Comparison of ENCODE assay signal across 26 cellular contexts in the genomic region with DNA sequence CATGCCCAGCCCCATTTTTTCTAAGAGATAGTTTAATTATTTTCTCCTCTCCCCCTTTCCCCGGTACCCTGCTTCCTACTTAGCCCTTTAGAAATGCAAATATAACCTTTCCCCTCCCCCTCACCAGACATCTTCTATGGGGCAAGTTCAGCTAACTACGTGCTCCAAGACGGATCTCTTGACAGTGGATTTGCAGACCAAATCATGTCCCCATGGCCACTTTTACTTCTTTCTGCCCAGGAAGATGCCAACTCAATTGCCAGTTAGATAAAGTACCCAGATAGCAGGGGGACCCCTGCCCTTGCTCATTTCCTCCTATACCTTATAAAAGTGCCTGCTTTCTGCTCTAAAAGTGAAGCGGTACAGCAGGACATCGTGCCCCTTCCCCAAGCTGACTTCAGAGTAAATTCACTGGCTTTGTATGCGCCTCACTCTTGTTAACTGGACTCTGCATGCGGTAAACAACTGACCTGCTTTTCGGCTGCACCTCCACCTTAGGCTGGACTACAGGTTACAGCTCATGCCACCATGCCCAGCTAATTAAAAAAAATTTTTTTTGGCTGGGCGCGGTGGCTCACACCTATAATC. TPM values are rescaled to one million over a fixed set of nuclear protein-coding genes. Genes with fewer than 3 reads are reported as not detected.
DNase-seq lines count a peak whose midpoint lies in the region; ATAC-seq, FAIRE-seq and TF ChIP-seq lines count a peak whose summit lies in the region.
"Had no signal": no experiment of that assay in that cellular context is flagged by ENCODE, and none has a peak within 500 bp of the region (broad histone marks: within the 10 kb centered on the region; RNA-seq: fewer than 3 reads in every experiment).

No MANE protein-coding gene starts in this region.

- H3K4me3 ChIP-seq in GM23338, result peak overlapping the region; percentile 42
- H3K4me3 ChIP-seq in iPS DF 6.9 (ENCODE audit: low read length), result no peak overlapping the region
- H3K4me3 ChIP-seq in dorsolateral prefrontal cortex, result no peak overlapping the region
- H3K4me3 ChIP-seq: GM23248, MG63 had no signal

- ATAC-seq in GM23338 (peak; percentile 87), T-helper 17 cell (no peak)

- FAIRE-seq in RCC 7860 (lab: Jason Lieb, UNC), result no peak
- FAIRE-seq: GM12891, GM19239 had no signal

- H3K4me1 ChIP-seq in GM23338 (ENCODE audit: insufficient read depth), result peaks cover 67% of the 10 kb centered on the region
- peaks cover 3% of the 10 kb centered on the region; the same call in 1 of the 2 replicates for H3K4me1 ChIP-seq in iPS DF 6.9 (ENCODE audit: control insufficient read depth, insufficient read depth, low read length)

- WGBS in iPS DF 6.9 (ENCODE audit: insufficient coverage, insufficient read length), result no CpG with 5 or more reads among the region's 10 CpGs

- DNase-seq in GM23338 (ENCODE audit: low spot score) (peak; percentile 87), T-helper 17 cell (no peak), iPS DF 6.9 (ENCODE audit: low read depth, low spot score) (peak; percentile 37), RCC 7860 (ENCODE audit: low spot score) (no peak), hypothalamus (lab: John Stamatoyannopoulos, UW) (no peak), dorsolateral prefrontal cortex (no peak)
- DNase-seq in NK-92 treated with Interleukin-12 subunit alpha and Interleukin-12 subunit beta, amount 100 ng/mL, for 24 hours (lab: John Stamatoyannopoulos, UW), result no peak
- DNase-seq: CD4-positive, CD25-positive, alpha-beta regulatory T cell; COR-L47; DMS 273 treated with DMSO at 0.1 percent for 48 hours; GM23248; Kasumi-1; NCI-H1105; NCI-H1694; NCI-H2081 treated with DMSO at 0.1 percent for 48 hours; NCI-H510A treated with DMSO at 0.1 percent for 48 hours; NCI-H774; RPMI8226; SHP77 treated with DMSO at 0.1 percent for 48 hours; SK-N-SH had no signal

- intact Hi-C loops in dorsolateral prefrontal cortex (cut with DNase I), result no loop called here

- H3K27ac Mint-ChIP-seq in GM23338 (peak overlapping the region; percentile 85), T-helper 17 cell (peak overlapping the region; percentile 67), nephron (peak overlapping the region in 2 of 3 experiments; percentile 20 to 61)
- H3K27ac Mint-ChIP-seq: B cell, IgD-negative memory B cell had no signal

- peaks cover 90% of the 10 kb centered on the region for H3K79me2 ChIP-seq in GM23338 (replicated peaks; ENCODE audit: insufficient read depth)

- H3K9me2 ChIP-seq in GM23338 (ENCODE audit: insufficient read depth), result no peaks in the 10 kb centered on the region
- H3K9me2 ChIP-seq: SK-N-SH had no signal

- H3K27ac ChIP-seq in GM23338 (ENCODE audit: low read depth) (peak overlapping the region; percentile 89), iPS DF 6.9 (ENCODE audit: low read length) (peak overlapping the region; percentile 50), dorsolateral prefrontal cortex (no peak overlapping the region)
- H3K27ac ChIP-seq: GM23248 had no signal

- no peaks in the 10 kb centered on the region for H3K27me3 ChIP-seq in GM23338 (ENCODE audit: insufficient read depth)
- no peaks in the 10 kb centered on the region for H3K27me3 ChIP-seq in iPS DF 6.9 (ENCODE audit: control insufficient read depth, insufficient read depth, low read length)
- no peaks in the 10 kb centered on the region for H3K27me3 ChIP-seq in dorsolateral prefrontal cortex
- H3K27me3 ChIP-seq: MG63 had no signal

- peak overlapping the region; percentile 59 for H3K4me3 Mint-ChIP-seq in GM23338
- H3K4me3 Mint-ChIP-seq in T-helper 17 cell, result no peak overlapping the region
- no peak overlapping the region for H3K4me3 Mint-ChIP-seq in nephron
- H3K4me3 Mint-ChIP-seq: B cell; CD4-positive, CD25-positive, alpha-beta regulatory T cell; IgD-negative memory B cell had no signal

- TF ChIP-seq CTCF in GM23338 (conservative IDR thresholded peaks at IDR 0.05; ENCODE audit: low read depth in 2 of 2) (no peak), nephron (IDR thresholded peaks at IDR 0.05; ENCODE audit: unreplicated experiment in 3 of 3) (no peak), dorsolateral prefrontal cortex (IDR thresholded peaks at IDR 0.05 in 54 of 56, conservative IDR thresholded peaks at IDR 0.05 in 2 of 56; ENCODE audit: low read depth in 1 of 56, partially characterized antibody in 56 of 56) (no peak)

- H3K4me1 Mint-ChIP-seq in GM23338 (peaks cover 44% of the 10 kb centered on the region), T-helper 17 cell (peaks cover 14% of the 10 kb centered on the region), nephron (peaks cover 4% of the 10 kb centered on the region)

- H3K27me3 Mint-ChIP-seq in GM23338 (ENCODE audit: insufficient read depth, low read depth, poor library complexity) (peaks cover 11% of the 10 kb centered on the region), T-helper 17 cell (no peaks in the 10 kb centered on the region), nephron (ENCODE audit: low read depth) (no peaks in the 10 kb centered on the region)
- H3K27me3 Mint-ChIP-seq: B cell; CD4-positive, CD25-positive, alpha-beta regulatory T cell; IgD-negative memory B cell had no signal

- peaks cover 9% of the 10 kb centered on the region for H4K20me1 ChIP-seq in GM23338 (replicated peaks; ENCODE audit: insufficient read depth)

- peak overlapping the region; percentile 72 for H3K4me2 ChIP-seq in GM23338
- H3K4me2 ChIP-seq: SK-N-SH had no signal

- H3K36me3 ChIP-seq in GM23338 (ENCODE audit: insufficient read depth) (no peaks in the 10 kb centered on the region), iPS DF 6.9 (ENCODE audit: control insufficient read depth, insufficient read depth, low read length) (peaks cover 7% of the 10 kb centered on the region; the same call in 1 of the 2 replicates)

- no peaks in the 10 kb centered on the region for H3K9me3 ChIP-seq in T-helper 17 cell (ENCODE audit: control insufficient read depth, low read length, poor library complexity, severe bottlenecking)
- H3K9me3 ChIP-seq in iPS DF 6.9 (ENCODE audit: control insufficient read depth, insufficient read depth, low read length), result no peaks in the 10 kb centered on the region
- H3K9me3 ChIP-seq: MG63, SK-N-SH had no signal

- no peak overlapping the region for H2AFZ ChIP-seq in GM23338
- H2AFZ ChIP-seq: GM23248 had no signal

- H3K9me3 Mint-ChIP-seq in GM23338 (no peaks in the 10 kb centered on the region), nephron (no peaks in the 10 kb centered on the region)
- H3K9me3 Mint-ChIP-seq: CD4-positive, CD25-positive, alpha-beta regulatory T cell; IgD-negative memory B cell had no signal

- H3K36me3 Mint-ChIP-seq in GM23338 (ENCODE audit: low read depth) (peaks cover 12% of the 10 kb centered on the region; the same call in 2 of the 3 replicates), T-helper 17 cell (ENCODE audit: low read depth) (peaks cover under 1% of the 10 kb centered on the region), nephron (ENCODE audit: low read depth) (peaks cover 7% of the 10 kb centered on the region)
- H3K36me3 Mint-ChIP-seq: IgD-negative memory B cell had no signal

- peaks cover 14% of the 10 kb centered on the region for H3F3A ChIP-seq in GM23338 (replicated peaks; ENCODE audit: low read depth)

TF ChIP-seq in GM23338, 12 proteins besides CTCF, POLR2A, EP300 and RAD21:
- TF ChIP-seq, protein P1, sequence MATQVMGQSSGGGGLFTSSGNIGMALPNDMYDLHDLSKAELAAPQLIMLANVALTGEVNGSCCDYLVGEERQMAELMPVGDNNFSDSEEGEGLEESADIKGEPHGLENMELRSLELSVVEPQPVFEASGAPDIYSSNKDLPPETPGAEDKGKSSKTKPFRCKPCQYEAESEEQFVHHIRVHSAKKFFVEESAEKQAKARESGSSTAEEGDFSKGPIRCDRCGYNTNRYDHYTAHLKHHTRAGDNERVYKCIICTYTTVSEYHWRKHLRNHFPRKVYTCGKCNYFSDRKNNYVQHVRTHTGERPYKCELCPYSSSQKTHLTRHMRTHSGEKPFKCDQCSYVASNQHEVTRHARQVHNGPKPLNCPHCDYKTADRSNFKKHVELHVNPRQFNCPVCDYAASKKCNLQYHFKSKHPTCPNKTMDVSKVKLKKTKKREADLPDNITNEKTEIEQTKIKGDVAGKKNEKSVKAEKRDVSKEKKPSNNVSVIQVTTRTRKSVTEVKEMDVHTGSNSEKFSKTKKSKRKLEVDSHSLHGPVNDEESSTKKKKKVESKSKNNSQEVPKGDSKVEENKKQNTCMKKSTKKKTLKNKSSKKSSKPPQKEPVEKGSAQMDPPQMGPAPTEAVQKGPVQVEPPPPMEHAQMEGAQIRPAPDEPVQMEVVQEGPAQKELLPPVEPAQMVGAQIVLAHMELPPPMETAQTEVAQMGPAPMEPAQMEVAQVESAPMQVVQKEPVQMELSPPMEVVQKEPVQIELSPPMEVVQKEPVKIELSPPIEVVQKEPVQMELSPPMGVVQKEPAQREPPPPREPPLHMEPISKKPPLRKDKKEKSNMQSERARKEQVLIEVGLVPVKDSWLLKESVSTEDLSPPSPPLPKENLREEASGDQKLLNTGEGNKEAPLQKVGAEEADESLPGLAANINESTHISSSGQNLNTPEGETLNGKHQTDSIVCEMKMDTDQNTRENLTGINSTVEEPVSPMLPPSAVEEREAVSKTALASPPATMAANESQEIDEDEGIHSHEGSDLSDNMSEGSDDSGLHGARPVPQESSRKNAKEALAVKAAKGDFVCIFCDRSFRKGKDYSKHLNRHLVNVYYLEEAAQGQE (IDR thresholded peaks at IDR 0.05; ENCODE audit: unreplicated experiment), result no peak
- TF ChIP-seq ZNF114 (CRISPR knock-in tag; IDR thresholded peaks at IDR 0.05) (no peak), POLR2AphosphoS5 (IDR thresholded peaks at IDR 0.05; ENCODE audit: low read depth) (no peak)

RNA-seq across cellular contexts. Expression of gene DNAJC11, which starts 7.4 kb away (rescaled TPM):
- 67.2 and 69.8 TPM in 2 replicates for total RNA-seq in GM23338 (2014; rRNA removed; shearing (Covaris generic))
- 48.4 and 51.7 TPM in 2 replicates for polyA plus RNA-seq in GM23338 (2016; fragmentation: Nextera tagmentation; extraction: Ambion mirVana)
- 10 to 100 TPM; 38.2 to 39.3 TPM for total RNA-seq in T-helper 17 cell
- total RNA-seq in dorsolateral prefrontal cortex, result 10 to 100 TPM; 42.4 to 78.3 (median 59.8) TPM

Comparison
In these comparisons a context has a peak if more than half of its experiments do, and no peak if none do; other contexts are left out.
1. DNase-seq: peak in GM23338 (single experiment) and iPS DF 6.9 (single experiment); none in T-helper 17 cell (0 of 3), NK-92 treated with Interleukin-12 subunit alpha and Interleukin-12 subunit beta, amount 100 ng/mL, for 24 hours (single experiment), RCC 7860 (single experiment), hypothalamus (0 of 51) and dorsolateral prefrontal cortex (0 of 10).
2. H3K27ac ChIP-seq: peak in GM23338 (single experiment) and iPS DF 6.9 (single experiment); none in dorsolateral prefrontal cortex (0 of 59).
3. Peak in every context shown above with its lines, with median percentiles within 50 percentile points of each other: H3K27ac Mint-ChIP-seq.